In the genomic region with DNA sequence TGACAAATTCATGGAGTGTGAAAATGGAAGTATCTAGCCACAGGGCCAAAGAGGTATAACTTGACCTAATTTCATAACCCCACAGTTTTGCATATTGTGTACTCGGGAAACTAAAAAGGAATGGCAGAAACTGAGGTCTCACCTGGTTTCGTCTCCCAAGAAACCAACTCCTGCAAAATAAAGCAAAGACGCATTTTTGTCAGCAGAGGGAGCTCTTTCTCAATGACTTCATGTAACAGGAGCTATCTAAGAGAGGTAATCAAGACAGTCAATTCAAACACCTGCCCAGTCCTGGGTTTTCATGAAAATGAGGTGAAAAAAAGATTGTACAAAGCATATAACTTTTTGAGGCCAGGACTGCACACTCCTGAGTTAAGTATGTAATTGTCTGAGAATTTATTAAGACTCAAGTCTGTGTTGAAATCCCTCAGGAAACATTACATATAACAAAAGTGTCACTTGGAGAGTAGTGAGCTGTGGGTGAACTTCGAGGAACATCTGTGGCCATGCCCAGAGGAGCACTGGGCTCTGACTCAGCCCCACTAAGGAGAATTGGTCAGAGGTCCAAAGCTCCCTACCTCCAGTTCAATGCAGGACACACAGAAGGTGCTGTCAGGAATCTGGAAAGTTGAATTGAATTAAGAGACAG, we compare ENCODE assay signal across 8 cellular contexts. TPM values are rescaled to one million over a fixed set of nuclear protein-coding genes. Genes with fewer than 3 reads are reported as not detected.
DNase-seq lines count a peak whose midpoint lies in the region; ATAC-seq, FAIRE-seq and TF ChIP-seq lines count a peak whose summit lies in the region.

No MANE protein-coding gene starts in this region.

- peak; percentile 23 for FAIRE-seq in A549 (lab: Jason Lieb, UNC)
- FAIRE-seq in G401.6 (lab: Jason Lieb, UNC): peak; percentile 19

- H3K9me3 ChIP-seq in A549 (no peaks in the 10 kb centered on the region), SK-N-MC (ENCODE audit: low read depth, low read length) (no peaks in the 10 kb centered on the region)

- TF ChIP-seq RAD21 in A549 (conservative IDR thresholded peaks at IDR 0.05 in 1 of 2, IDR thresholded peaks at IDR 0.05 in 1 of 2): peak; percentile 52 to 57; a peak in 4 of 5 replicates

- no peak overlapping the region for H3K4me2 ChIP-seq in A549

- CTCF ChIA-PET in A549 (lab: Yijun Ruan, JAX): interaction anchor here (0.7 to 4.5 kb wide), 29 partner anchors 8 to 544 kb away, joined by 3 to 43 read pairs (median 4); no protein-coding TSS in a partner anchor

- TF ChIP-seq POLR2A in A549 (IDR thresholded peaks at IDR 0.05; ENCODE audit: low read length) (no peak), erythroblast (IDR thresholded peaks at IDR 0.05; ENCODE audit: low read length) (no peak)

- DNase-seq in A549 (ENCODE audit: low read depth in 1 of 2, low spot score in 1 of 2) (peak; percentile 48 to 65), MV-4-11 (lab: John Stamatoyannopoulos, UW) (peak; percentile 43), SK-N-MC (ENCODE audit: low read depth, low spot score) (peak; percentile 16), erythroblast (lab: John Stamatoyannopoulos, UW) (peak; percentile 38 to 66), nephron progenitor cell (peak; percentile 40)

- H3K4me3 ChIP-seq in A549: no peak overlapping the region
- no peak overlapping the region for H3K4me3 ChIP-seq in SK-N-MC

- no peak overlapping the region for H3K27ac Mint-ChIP-seq in nephron progenitor cell

- peaks cover 13% of the 10 kb centered on the region for H3K27me3 Mint-ChIP-seq in nephron progenitor cell (ENCODE audit: low read depth, poor library complexity)

- no peak overlapping the region for H3K9ac ChIP-seq in SK-N-MC (ENCODE audit: insufficient read length)

- WGBS in A549 (ENCODE audit: missing lambda C conversion rate): 1% methylated on average over 4 of the region's 4 CpGs

- H3K27ac ChIP-seq in A549 (no peak overlapping the region), SK-N-MC (no peak overlapping the region)

- H3K4me1 ChIP-seq in A549: no peaks in the 10 kb centered on the region

- H3K36me3 Mint-ChIP-seq in nephron progenitor cell (ENCODE audit: low read depth): no peaks in the 10 kb centered on the region

- no peak overlapping the region for H3K4me3 Mint-ChIP-seq in nephron progenitor cell

- ATAC-seq in A549: peak; percentile 58 to 87; a peak in 3 of 6 replicates
- ATAC-seq in HG03039 (IDR thresholded peaks at IDR 0.05; ENCODE audit: unreplicated experiment): no peak
- ATAC-seq in HG03342 (IDR thresholded peaks at IDR 0.05; ENCODE audit: unreplicated experiment): no peak

- H3K36me3 ChIP-seq in SK-N-MC (ENCODE audit: insufficient read depth, low read length): no peaks in the 10 kb centered on the region

- TF ChIP-seq EP300 in A549 (IDR thresholded peaks at IDR 0.05): no peak

- H3K9me3 Mint-ChIP-seq in nephron progenitor cell: no peaks in the 10 kb centered on the region

- TF ChIP-seq CTCF in A549 (IDR thresholded peaks at IDR 0.05): peak; percentile 76
- TF ChIP-seq CTCF in nephron progenitor cell (IDR thresholded peaks at IDR 0.05): peak; percentile 81

- POLR2A ChIA-PET in A549 (lab: Yijun Ruan, JAX): no interaction called here

- H3K4me1 Mint-ChIP-seq in nephron progenitor cell: no peaks in the 10 kb centered on the region

TF ChIP-seq in A549, 52 proteins besides CTCF, POLR2A, EP300 and RAD21:
- TF ChIP-seq HEYL (CRISPR knock-in tag; IDR thresholded peaks at IDR 0.05) (no peak), SMC3 (IDR thresholded peaks at IDR 0.05) (peak; percentile 48), MAZ (IDR thresholded peaks at IDR 0.05; ENCODE audit: borderline replicate concordance, low read depth, low read length) (no peak)

RNA-seq across cellular contexts. Expression of a gene that starts 17.6 kb away (rescaled TPM):
- polyA plus RNA-seq in A549 (2011; rRNA removed): not detected in 2 replicates
- polyA plus RNA-seq in A549 (2012; cell fraction: cytosol; rRNA removed): not detected in 2 replicates
- not detected in 2 replicates for polyA plus RNA-seq in A549 (2012; cell fraction: nucleus; rRNA removed)
- polyA plus RNA-seq in A549 (2017; fragmentation: RNase III; extraction: RNeasy Plus Mini Kit Qiagen cat#74134 plus additional on column Dnase treatment): not detected in 3 replicates
- not detected in 2 replicates for polyA minus RNA-seq in A549 (2011; rRNA and poly(A)+ RNA removed)

RNA-seq across cellular contexts. Expression of a gene that starts 28.0 kb away (rescaled TPM):
- polyA plus RNA-seq in A549 (2011; rRNA removed): not detected in 2 replicates
- polyA plus RNA-seq in A549 (2012; cell fraction: cytosol; rRNA removed): not detected in 2 replicates
- not detected in 2 replicates for polyA plus RNA-seq in A549 (2012; cell fraction: nucleus; rRNA removed)
- not detected in 3 replicates for polyA plus RNA-seq in A549 (2017; fragmentation: RNase III; extraction: RNeasy Plus Mini Kit Qiagen cat#74134 plus additional on column Dnase treatment)
- polyA minus RNA-seq in A549 (2011; rRNA and poly(A)+ RNA removed): not detected in 2 replicates

Comparison
In these comparisons a context has a peak if more than half of its experiments do, and no peak if none do; other contexts are left out.
1. ATAC-seq: peak in A549 (2 of 2); none in HG03039 (single experiment) and HG03342 (single experiment).
2. Peak in every context shown above with its lines, with median percentiles within 50 percentile points of each other: DNase-seq.